Comparison of ENCODE assay signal across 17 cellular contexts in the genomic region with DNA sequence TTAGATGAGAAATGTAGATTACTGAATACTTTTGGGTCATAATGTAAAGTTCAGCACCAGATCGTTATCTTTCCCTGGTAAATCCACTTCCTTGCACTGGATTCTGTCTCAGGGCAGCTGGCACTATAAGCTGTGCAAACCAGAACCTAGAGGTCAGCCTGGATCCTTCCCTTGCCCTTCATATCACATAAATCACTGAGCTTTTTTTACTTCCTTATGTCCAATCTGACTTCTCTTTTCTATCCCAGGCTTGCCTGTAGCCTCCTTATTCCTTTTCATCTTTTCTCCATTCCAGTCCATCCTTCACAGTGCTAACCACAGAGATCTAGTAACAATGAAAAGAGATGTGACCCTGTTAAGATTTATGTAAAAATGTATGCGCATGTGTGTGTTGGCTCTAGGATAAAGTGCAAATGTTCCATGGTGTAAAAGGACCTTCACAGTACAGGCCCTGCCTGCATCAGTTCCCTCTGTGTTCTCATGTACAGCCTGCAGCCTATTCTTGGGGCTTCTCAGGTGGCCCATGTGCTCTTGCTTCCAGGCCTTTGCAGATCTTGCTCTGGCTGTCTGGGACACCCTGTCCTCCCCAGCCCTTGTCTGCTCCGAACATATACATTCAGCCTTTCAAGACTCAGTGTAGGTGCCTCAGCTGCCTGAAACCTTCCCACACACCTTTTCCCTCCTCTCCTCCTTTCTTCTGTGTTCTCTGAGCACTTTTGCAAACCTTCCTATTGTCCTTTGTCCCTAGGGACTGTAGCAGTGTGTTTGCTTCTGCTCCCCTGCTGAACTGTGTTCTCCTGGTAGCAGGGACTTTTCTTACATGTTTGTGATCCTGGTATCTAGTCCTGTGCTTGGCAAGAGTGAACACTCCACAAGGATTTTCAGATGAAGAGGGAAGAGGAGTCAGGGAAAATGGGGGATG. TPM values are rescaled to one million over a fixed set of nuclear protein-coding genes. Genes with fewer than 3 reads are reported as not detected.
DNase-seq lines count a peak whose midpoint lies in the region; ATAC-seq and TF ChIP-seq lines count a peak whose summit lies in the region.
"Had no signal": no experiment of that assay in that cellular context is flagged by ENCODE, and none has a peak within 500 bp of the region (broad histone marks: within the 10 kb centered on the region; RNA-seq: fewer than 3 reads in every experiment).

No MANE protein-coding gene starts in this region.

- H3K9me3 ChIP-seq in iPS-15b (ENCODE audit: control insufficient read depth, insufficient read depth, low read length) = no peaks in the 10 kb centered on the region
- no peaks in the 10 kb centered on the region for H3K9me3 ChIP-seq in aorta (ENCODE audit: control insufficient read depth, low read length)
- H3K9me3 ChIP-seq: breast epithelium had no signal

- peaks cover 4% of the 10 kb centered on the region for H3K36me3 Mint-ChIP-seq in activated naive CD8-positive, alpha-beta T cell
- peaks cover 2% of the 10 kb centered on the region for H3K36me3 Mint-ChIP-seq in activated naive CD8-positive, alpha-beta T cell treated with anti-CD3 and anti-CD28 coated beads for 36 hours
- peaks cover 5% of the 10 kb centered on the region for H3K36me3 Mint-ChIP-seq in type B pancreatic cell
- H3K36me3 Mint-ChIP-seq: activated CD8-positive, alpha-beta memory T cell treated with anti-CD3 and anti-CD28 coated beads, Interleukin-2, amount 10 ng/mL, durations not matched to agents 7 days and 5 days had no signal

- H3K9ac ChIP-seq in iPS-15b (ENCODE audit: low read depth, low read length) = peak overlapping the region; percentile 3
- H3K9ac ChIP-seq: KMS-11 had no signal

- H3K9me3 Mint-ChIP-seq in activated naive CD8-positive, alpha-beta T cell (ENCODE audit: low read depth) = no peaks in the 10 kb centered on the region
- H3K9me3 Mint-ChIP-seq in activated naive CD8-positive, alpha-beta T cell treated with anti-CD3 and anti-CD28 coated beads for 36 hours = no peaks in the 10 kb centered on the region
- peaks cover 5% of the 10 kb centered on the region for H3K9me3 Mint-ChIP-seq in type B pancreatic cell

- H3K4me1 ChIP-seq in iPS-15b (ENCODE audit: control insufficient read depth, insufficient read depth, low read length) (peaks cover 13% of the 10 kb centered on the region), aorta (ENCODE audit: control insufficient read depth in 1 of 2, insufficient read depth in 2 of 2, low read length in 2 of 2) (peaks cover 0 to 3% of the 10 kb centered on the region in 2 donors)
- H3K4me1 ChIP-seq: breast epithelium had no signal

- H3K36me3 ChIP-seq in iPS-15b (ENCODE audit: control insufficient read depth, insufficient read depth, low read length) (no peaks in the 10 kb centered on the region), aorta (ENCODE audit: control insufficient read depth in 1 of 2, insufficient read depth in 2 of 2, low read length in 1 of 2) (no peaks in the 10 kb centered on the region)
- H3K36me3 ChIP-seq: breast epithelium had no signal

- WGBS in aorta, 2 donors = 84 to 86% methylated on average over 3 of the region's 3 CpGs

- no peak overlapping the region for H3K27ac Mint-ChIP-seq in activated naive CD8-positive, alpha-beta T cell
- H3K27ac Mint-ChIP-seq in activated naive CD8-positive, alpha-beta T cell treated with anti-CD3 and anti-CD28 coated beads for 36 hours = no peak overlapping the region
- H3K27ac Mint-ChIP-seq in type B pancreatic cell = no peak overlapping the region
- H3K27ac Mint-ChIP-seq: activated CD8-positive, alpha-beta memory T cell treated with anti-CD3 and anti-CD28 coated beads, Interleukin-2, amount 10 ng/mL, durations not matched to agents 7 days and 5 days had no signal

- peaks cover 24% of the 10 kb centered on the region for H3K4me1 Mint-ChIP-seq in activated naive CD8-positive, alpha-beta T cell (ENCODE audit: low read depth)
- peaks cover 24% of the 10 kb centered on the region for H3K4me1 Mint-ChIP-seq in activated naive CD8-positive, alpha-beta T cell treated with anti-CD3 and anti-CD28 coated beads for 36 hours
- peaks cover 43% of the 10 kb centered on the region for H3K4me1 Mint-ChIP-seq in type B pancreatic cell (ENCODE audit: unreplicated experiment)

- ATAC-seq in HG03139 (IDR thresholded peaks at IDR 0.05; ENCODE audit: unreplicated experiment) = no peak
- ATAC-seq in aorta (ENCODE audit: low FRiP score) = no peak
- ATAC-seq: activated CD8-positive, alpha-beta memory T cell treated with anti-CD3 and anti-CD28 coated beads, Interleukin-2, amount 10 ng/mL, durations not matched to agents 7 days and 5 days; HCT116; PC-3 had no signal

- intact Hi-C loops in aorta (cut with DNase I) = no loop called here

- H3K27me3 ChIP-seq in iPS-15b (ENCODE audit: control insufficient read depth, insufficient read depth, low read length) = no peaks in the 10 kb centered on the region
- no peaks in the 10 kb centered on the region for H3K27me3 ChIP-seq in aorta (ENCODE audit: control insufficient read depth in 1 of 2, insufficient read depth in 2 of 2, low read length in 1 of 2)
- H3K27me3 ChIP-seq: breast epithelium had no signal

- TF ChIP-seq CTCF in type B pancreatic cell (conservative IDR thresholded peaks at IDR 0.05) = no peak

- H3K4me3 ChIP-seq in iPS-15b (ENCODE audit: low read depth, low read length) (no peak overlapping the region), aorta (ENCODE audit: low read length in 2 of 2) (no peak overlapping the region)
- H3K4me3 ChIP-seq: breast epithelium had no signal

- no peak overlapping the region for H3K27ac ChIP-seq in aorta (ENCODE audit: low read depth in 1 of 2, low read length in 2 of 2)
- H3K27ac ChIP-seq: breast epithelium, KMS-11 had no signal

- peak overlapping the region; percentile 34 for H3K4me3 Mint-ChIP-seq in activated naive CD8-positive, alpha-beta T cell
- H3K4me3 Mint-ChIP-seq in activated naive CD8-positive, alpha-beta T cell treated with anti-CD3 and anti-CD28 coated beads for 36 hours = no peak overlapping the region
- H3K4me3 Mint-ChIP-seq in type B pancreatic cell = peak overlapping the region; percentile 29
- H3K4me3 Mint-ChIP-seq: activated CD8-positive, alpha-beta memory T cell treated with anti-CD3 and anti-CD28 coated beads, Interleukin-2, amount 10 ng/mL, durations not matched to agents 7 days and 5 days had no signal

- no peak for DNase-seq in activated naive CD8-positive, alpha-beta T cell treated with anti-CD3 and anti-CD28 coated beads for 36 hours
- DNase-seq in NCI-H2171 treated with DMSO at 0.1 percent for 48 hours (lab: John Stamatoyannopoulos, UW) (peak; percentile 35), type B pancreatic cell (ENCODE audit: extremely low spot score, unreplicated experiment) (no peak), aorta (no peak)
- no peak for DNase-seq in activated naive CD4-positive, alpha-beta T cell treated with Interleukin-2 at 50 U/mL for 16 hours
- DNase-seq: activated CD4-positive, CD25-positive, alpha-beta regulatory T cell; activated CD8-positive, alpha-beta memory T cell treated with anti-CD3 and anti-CD28 coated beads, Interleukin-2, amount 10 ng/mL, durations not matched to agents 7 days and 5 days; effector CD4-positive, alpha-beta T cell; mammary epithelial cell; NCI-H2081; PC-3 had no signal

- peaks cover 2% of the 10 kb centered on the region for H3K27me3 Mint-ChIP-seq in activated naive CD8-positive, alpha-beta T cell
- H3K27me3 Mint-ChIP-seq in activated naive CD8-positive, alpha-beta T cell treated with anti-CD3 and anti-CD28 coated beads for 36 hours = peaks cover 8% of the 10 kb centered on the region
- no peaks in the 10 kb centered on the region for H3K27me3 Mint-ChIP-seq in type B pancreatic cell
- H3K27me3 Mint-ChIP-seq: activated CD8-positive, alpha-beta memory T cell treated with anti-CD3 and anti-CD28 coated beads, Interleukin-2, amount 10 ng/mL, durations not matched to agents 7 days and 5 days had no signal

RNA-seq across cellular contexts. Expression of a gene that starts 30.0 kb away (rescaled TPM):
- 1 to 10 TPM; 2.1 to 2.5 TPM for total RNA-seq in activated naive CD8-positive, alpha-beta T cell treated with anti-CD3 and anti-CD28 coated beads for 36 hours
- total RNA-seq in type B pancreatic cell (ENCODE audit: low replicate concordance) (11.8 and 33.7 TPM in 2 replicates), aorta (10 to 100 TPM; 19.7 to 22.8 TPM)
- polyA plus RNA-seq in aorta = 1 to 10 TPM; 3.6 to 9.5 TPM
- polyA plus RNA-seq: mammary epithelial cell had no signal
